Comparison of ENCODE assay signal across 8 cellular contexts in the genomic region with DNA sequence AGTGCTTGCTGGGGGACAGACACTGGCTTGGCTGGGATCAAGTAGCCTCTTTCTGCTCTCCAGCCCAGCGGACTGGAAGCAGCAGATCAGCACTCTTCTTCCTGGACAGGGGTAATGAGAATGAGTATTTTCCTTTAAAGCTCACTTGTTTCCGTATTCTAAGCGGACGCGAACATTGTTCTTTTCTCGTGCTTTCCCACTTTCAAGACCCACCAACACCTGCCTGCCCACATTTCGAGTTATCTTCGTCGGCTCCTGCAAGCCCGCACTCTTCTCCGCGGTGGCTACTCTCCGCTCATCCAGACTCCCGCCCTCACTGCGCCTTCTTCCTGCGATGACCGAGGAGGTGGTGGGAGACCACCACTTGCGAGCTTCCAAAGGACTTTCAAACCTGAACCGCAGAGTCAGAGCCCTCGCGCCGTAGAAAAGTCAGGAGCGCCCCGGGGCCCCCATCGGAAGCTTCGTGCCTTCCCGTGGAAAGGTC. TPM values are rescaled to one million over a fixed set of nuclear protein-coding genes. Genes with fewer than 3 reads are reported as not detected.
DNase-seq lines count a peak whose midpoint lies in the region; ATAC-seq and TF ChIP-seq lines count a peak whose summit lies in the region.

No MANE protein-coding gene starts in this region.

- TF ChIP-seq CTCF in AG09309 (IDR thresholded peaks at IDR 0.05; ENCODE audit: control insufficient read depth, insufficient read depth, low read depth, low read length, missing control alignments) (no peak), prostate gland (IDR thresholded peaks at IDR 0.05) (no peak)

- peak overlapping the region; percentile 96 for H2AFZ ChIP-seq in GM23248

- ATAC-seq in GM19455 (IDR thresholded peaks at IDR 0.05; ENCODE audit: unreplicated experiment): no peak

- peak overlapping the region; percentile 71 for H3K4me3 ChIP-seq in AG09309 (ENCODE audit: control insufficient read depth, low read depth, low read length)
- peak overlapping the region; percentile 84 for H3K4me3 ChIP-seq in GM23248
- peak overlapping the region; percentile 68 to 76 for H3K4me3 ChIP-seq in prostate gland

- no peaks in the 10 kb centered on the region for H3K9me3 ChIP-seq in GM23248 (ENCODE audit: low read depth)
- H3K9me3 ChIP-seq in prostate gland: no peaks in the 10 kb centered on the region

- DNase-seq in AG09309 (ENCODE audit: low read depth): peak; percentile 14
- peak; percentile 72 for DNase-seq in GM23248
- peak; percentile 52 for DNase-seq in OCI-M1 (lab: John Stamatoyannopoulos, UW)
- peak; percentile 71 for DNase-seq in astrocyte of the hippocampus (ENCODE audit: low read depth, low spot score)
- peak in 30 of 51 donors; percentile 19 to 86 (median 52) for DNase-seq in hypothalamus (lab: John Stamatoyannopoulos, UW)
- DNase-seq in prostate gland (ENCODE audit: low spot score): peak; percentile 25
- DNase-seq in NCI-H345 (lab: John Stamatoyannopoulos, UW): no peak

- no peaks in the 10 kb centered on the region for H3K36me3 ChIP-seq in GM23248 (ENCODE audit: low read depth)
- H3K36me3 ChIP-seq in prostate gland: no peaks in the 10 kb centered on the region

- no peak for TF ChIP-seq POLR2A in prostate gland (IDR thresholded peaks at IDR 0.05)

- 1 to 2% methylated on average over 27 of the region's 27 CpGs for WGBS in GM23248 (ENCODE audit: low coverage in 1 of 2, low lambda C conversion rate in 2 of 2, missing lambda C conversion rate in 2 of 2), 2 experiments
- WGBS in prostate gland: 0% methylated on average over 27 of the region's 27 CpGs

- H3K27me3 ChIP-seq in GM23248 (replicated peaks; ENCODE audit: insufficient read depth): peaks cover 17% of the 10 kb centered on the region
- no peaks in the 10 kb centered on the region for H3K27me3 ChIP-seq in prostate gland (replicated peaks; ENCODE audit: insufficient read depth)

- no peaks in the 10 kb centered on the region for H3K79me2 ChIP-seq in GM23248 (ENCODE audit: insufficient read depth)

- H3K4me1 ChIP-seq in GM23248 (ENCODE audit: insufficient read depth): peaks cover 5% of the 10 kb centered on the region; the same call in 1 of the 2 replicates
- peaks cover 6% of the 10 kb centered on the region for H3K4me1 ChIP-seq in prostate gland (replicated peaks)

- no peaks in the 10 kb centered on the region for H3K9me2 ChIP-seq in GM23248 (ENCODE audit: insufficient read depth)

- H3K27ac ChIP-seq in GM23248: 0 out of 2 replicates have a peak overlapping the region, but pooled peaks have one; percentile 66
- H3K27ac ChIP-seq in prostate gland: peak overlapping the region; percentile 88 to 92

- intact Hi-C loops in prostate gland (cut with DNase I): loop anchor here (5.0 to 10.0 kb wide), 2 partner anchors 47 to 190 kb away; a partner anchor contains a TSS

- H3K9ac ChIP-seq in GM23248: peak overlapping the region; percentile 76

- in situ Hi-C loops in GM23248 (cut with MboI): no loop called here

- no peaks in the 10 kb centered on the region for H4K20me1 ChIP-seq in GM23248 (ENCODE audit: insufficient read depth)

- no peaks in the 10 kb centered on the region for H3F3A ChIP-seq in GM23248 (ENCODE audit: insufficient read depth)

- peak overlapping the region; percentile 100 for H3K4me2 ChIP-seq in GM23248 (ENCODE audit: unreplicated experiment)

RNA-seq across cellular contexts. Expression of a gene that starts 1.6 kb away (rescaled TPM):
- under 0.01 and 0.38 TPM in 2 replicates for total RNA-seq in GM23248 (2014; rRNA removed; shearing (Covaris generic))
- 0.15 and 0.26 TPM in 2 replicates for polyA plus RNA-seq in GM23248 (2016; fragmentation: Nextera tagmentation; extraction: Ambion mirVana)
- 10 to 100 TPM; 23.6 to 27.0 TPM for total RNA-seq in prostate gland

Comparison
In these comparisons a context has a peak if more than half of its experiments do, and no peak if none do; other contexts are left out.
1. RNA of a gene that starts 1.6 kb away (total RNA-seq): 23.6 to 27.0 TPM in prostate gland; under 0.01 to 0.38 TPM in GM23248; every median in the first group is over 10 times any median in the second.
2. Peak in every context shown above with its lines, with median percentiles within 50 percentile points of each other: H3K4me3 ChIP-seq.